25 cellular contexts compared by ENCODE assay signal in the genomic region with DNA sequence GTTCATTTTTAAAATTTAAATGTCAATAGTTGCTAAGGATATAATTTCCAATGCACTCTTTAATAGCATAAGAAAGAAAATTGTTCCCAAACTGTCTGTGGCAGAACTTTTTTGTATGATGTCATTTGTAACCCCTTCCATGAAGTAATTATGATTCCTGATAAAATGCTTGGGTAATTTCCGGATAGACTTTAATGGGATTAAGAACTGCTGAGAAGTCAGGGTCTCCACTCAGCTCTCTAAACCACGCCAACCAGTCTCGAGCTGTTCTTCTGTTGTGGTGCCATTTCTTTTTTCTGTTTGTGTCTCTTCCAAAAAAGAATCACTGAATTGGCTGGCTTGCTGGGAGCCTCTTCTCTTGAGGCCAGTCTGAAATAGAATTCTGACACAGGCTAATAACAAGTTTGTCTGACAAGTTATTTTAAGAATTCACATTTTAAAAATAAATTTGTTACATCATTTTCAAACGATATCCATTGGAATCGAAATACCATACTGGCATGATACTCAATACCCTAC.
"Had no signal": no experiment of that assay in that cellular context is flagged by ENCODE, and none has a peak within 500 bp of the region (broad histone marks: within the 10 kb centered on the region; RNA-seq: fewer than 3 reads in every experiment).

No MANE protein-coding gene starts in this region.

- H3K27ac ChIP-seq: breast epithelium, esophagus squamous epithelium, gastroesophageal sphincter, left lung, pancreas, suprapubic skin, WERI-Rb-1 had no signal

- H3K9me3 Mint-ChIP-seq: activated naive CD8-positive, alpha-beta T cell treated with anti-CD3 and anti-CD28 coated beads for 36 hours; activated T-helper 2 cell treated with anti-CD3 and anti-CD28 coated beads, Interferon-gamma antibody, Interleukin-2, Interleukin-4, amounts not matched to agents 10 μg/mL and 5 μg/mL and 100 μg/mL, durations not matched to agents 14 hours and 24 hours and 36 hours; endodermal cell; nephron progenitor cell; stimulated activated naive CD8-positive, alpha-beta T cell treated with anti-CD3 and anti-CD28 coated beads, Interleukin-15, amount 100 ng/mL, for 72 hours; T-helper 2 cell treated with Interferon-gamma antibody and Interleukin-4, amounts not matched to agents 5 μg/mL and 100 μg/mL, for 36 hours had no signal

- H3K9me3 ChIP-seq: breast epithelium, esophagus squamous epithelium, gastroesophageal sphincter, left lung, pancreas, suprapubic skin, tibial nerve had no signal

- H3K4me1 ChIP-seq: breast epithelium, esophagus squamous epithelium, left lung had no signal

- H3K4me3 Mint-ChIP-seq: activated CD8-positive, alpha-beta T cell treated with anti-CD3 and anti-CD28 coated beads, Interleukin-2, amount 10 ng/mL, durations not matched to agents 7 days and 5 days; activated naive CD8-positive, alpha-beta T cell treated with anti-CD3 and anti-CD28 coated beads for 36 hours; endodermal cell; nephron progenitor cell; stimulated activated naive CD8-positive, alpha-beta T cell treated with anti-CD3 and anti-CD28 coated beads, Interleukin-15, amount 100 ng/mL, for 72 hours; T-helper 2 cell treated with Interferon-gamma antibody and Interleukin-4, amounts not matched to agents 5 μg/mL and 100 μg/mL, for 36 hours had no signal

- H3K36me3 ChIP-seq: breast epithelium, esophagus squamous epithelium, gastroesophageal sphincter, left lung, pancreas, suprapubic skin, tibial nerve, WERI-Rb-1 had no signal

- DNase-seq: activated CD4-positive, alpha-beta T cell treated with anti-CD3 and anti-CD28 coated beads, Interleukin-2, amount 50 U/mL, for 1 hour; activated CD4-positive, CD25-positive, alpha-beta regulatory T cell treated with anti-CD3 and anti-CD28 coated beads, Interleukin-2, amount 50 U/mL, for 72 hours; activated CD8-positive, alpha-beta T cell treated with anti-CD3 and anti-CD28 coated beads, Interleukin-2, amount 10 ng/mL, durations not matched to agents 7 days and 5 days; activated naive CD4-positive, alpha-beta T cell; activated naive CD8-positive, alpha-beta T cell treated with anti-CD3 and anti-CD28 coated beads for 36 hours; cortex of kidney; endodermal cell; esophagus squamous epithelium; kidney; left lung; mammary epithelial cell; midbrain; nephron progenitor cell; pancreas; stimulated activated CD4-positive, alpha-beta T cell treated with anti-CD3 and anti-CD28 coated beads, Interleukin-12 subunit alpha, Interleukin-12 subunit beta, amount 100 ng/mL, for 4 hours; stimulated activated CD4-positive, alpha-beta T cell treated with anti-CD3 and anti-CD28 coated beads, Interleukin-4, amount 100 ng/mL, for 4 hours; stimulated activated naive CD8-positive, alpha-beta T cell treated with anti-CD3 and anti-CD28 coated beads, Interleukin-15, amount 100 ng/mL, for 72 hours; WERI-Rb-1 had no signal

- H3K27ac Mint-ChIP-seq: activated CD8-positive, alpha-beta T cell treated with anti-CD3 and anti-CD28 coated beads, Interleukin-2, amount 10 ng/mL, durations not matched to agents 7 days and 5 days; activated naive CD8-positive, alpha-beta T cell treated with anti-CD3 and anti-CD28 coated beads for 36 hours; activated T-helper 2 cell treated with anti-CD3 and anti-CD28 coated beads, Interferon-gamma antibody, Interleukin-2, Interleukin-4, amounts not matched to agents 10 μg/mL and 5 μg/mL and 100 μg/mL, durations not matched to agents 14 hours and 24 hours and 36 hours; endodermal cell; nephron progenitor cell; T-helper 2 cell treated with Interferon-gamma antibody and Interleukin-4, amounts not matched to agents 5 μg/mL and 100 μg/mL, for 36 hours had no signal

- H3K4me3 ChIP-seq: breast epithelium, esophagus squamous epithelium, gastroesophageal sphincter, left lung, pancreas, suprapubic skin, tibial nerve had no signal

- ATAC-seq: activated CD8-positive, alpha-beta T cell treated with anti-CD3 and anti-CD28 coated beads, Interleukin-2, amount 10 ng/mL, durations not matched to agents 7 days and 5 days; gastroesophageal sphincter; left lung; pancreas; SK-N-SH treated with all-trans-retinoic acid at 6 μM for 48 hours had no signal

- H3K27me3 ChIP-seq: breast epithelium, esophagus squamous epithelium, gastroesophageal sphincter, left lung, pancreas, suprapubic skin, tibial nerve had no signal
